8 cellular contexts compared by ENCODE assay signal in genomic region chr11:20363149-20363499, GRCh38. TPM values are rescaled to one million over a fixed set of nuclear protein-coding genes. Genes with fewer than 3 reads are reported as not detected.
A peak's percentile ranks its signal among the peaks of the same experiment; 100 is the strongest.
DNase-seq lines count a peak whose midpoint lies in the region; ATAC-seq and TF ChIP-seq lines count a peak whose summit lies in the region.

No MANE protein-coding gene starts in this region.

- peaks cover 33% of the 10 kb centered on the region for H3K4me1 ChIP-seq in CD8-positive, alpha-beta T cell (ENCODE audit: insufficient read depth, low read length)

- peak overlapping the region; percentile 92 for H3K4me3 Mint-ChIP-seq in CD8-positive, alpha-beta T cell
- H3K4me3 Mint-ChIP-seq in chondrocyte (ENCODE audit: unreplicated experiment), result peak overlapping the region; percentile 78

- peak overlapping the region; percentile 94 for H3K27ac Mint-ChIP-seq in CD8-positive, alpha-beta T cell
- peak overlapping the region; percentile 90 for H3K27ac Mint-ChIP-seq in chondrocyte (ENCODE audit: unreplicated experiment)

- no peak for TF ChIP-seq RAD21 in neural cell (conservative IDR thresholded peaks at IDR 0.05)

- no peaks in the 10 kb centered on the region for H3K9me3 Mint-ChIP-seq in CD8-positive, alpha-beta T cell
- no peaks in the 10 kb centered on the region for H3K9me3 Mint-ChIP-seq in chondrocyte (ENCODE audit: low read depth)

- ATAC-seq in CD8-positive, alpha-beta T cell, result no peak
- peak; percentile 10 for ATAC-seq in HG02884 (IDR thresholded peaks at IDR 0.05; ENCODE audit: unreplicated experiment)

- no peak overlapping the region for H3K4me2 ChIP-seq in neural cell (ENCODE audit: low read length)

- H4K20me1 ChIP-seq in neural cell (ENCODE audit: insufficient read depth), result no peaks in the 10 kb centered on the region

- no peaks in the 10 kb centered on the region for H3F3A ChIP-seq in neural cell (ENCODE audit: insufficient read depth, low read length, poor library complexity, severe bottlenecking)

- no peak overlapping the region for H2AFZ ChIP-seq in neural cell (ENCODE audit: low read depth, low read length)

- H3K27ac ChIP-seq in CD8-positive, alpha-beta T cell (ENCODE audit: low read depth, low read length), result peak overlapping the region; percentile 68
- no peak overlapping the region for H3K27ac ChIP-seq in neural cell (ENCODE audit: low read length)

- H3K9me3 ChIP-seq in CD8-positive, alpha-beta T cell (ENCODE audit: low read length), result no peaks in the 10 kb centered on the region
- no peaks in the 10 kb centered on the region for H3K9me3 ChIP-seq in neural cell (ENCODE audit: low read length)

- H3K79me2 ChIP-seq in neural cell (replicated peaks; ENCODE audit: insufficient read depth, low read length), result no peaks in the 10 kb centered on the region

- no peaks in the 10 kb centered on the region for H3K27me3 ChIP-seq in CD8-positive, alpha-beta T cell (ENCODE audit: insufficient read depth, low read length)
- H3K27me3 ChIP-seq in neural cell (ENCODE audit: insufficient read depth, low read depth, low read length), result peaks cover 42% of the 10 kb centered on the region

- CTCF ChIA-PET in CD8-positive, alpha-beta T cell (lab: Charles Lee), result interaction anchor here (1.5 to 1.8 kb wide), 4 partner anchors 8 to 411 kb away, joined by 3 to 8 read pairs (median 5); no protein-coding TSS in a partner anchor

- POLR2A ChIA-PET in CD8-positive, alpha-beta T cell (lab: Charles Lee), result interaction anchor here (1.7 kb wide), 1 partner anchor 9 kb away, joined by 6 read pairs; no protein-coding TSS in a partner anchor

- peaks cover 64% of the 10 kb centered on the region for H3K4me1 Mint-ChIP-seq in CD8-positive, alpha-beta T cell (ENCODE audit: low read depth)
- peaks cover 46% of the 10 kb centered on the region for H3K4me1 Mint-ChIP-seq in chondrocyte (ENCODE audit: low read depth)

- H3K36me3 Mint-ChIP-seq in CD8-positive, alpha-beta T cell, result peaks cover 16% of the 10 kb centered on the region
- H3K36me3 Mint-ChIP-seq in chondrocyte (ENCODE audit: low read depth), result no peaks in the 10 kb centered on the region

- H3K4me3 ChIP-seq in CD8-positive, alpha-beta T cell (ENCODE audit: low read depth, low read length), result peak overlapping the region; percentile 79
- peak overlapping the region; percentile 68 for H3K4me3 ChIP-seq in neural cell (ENCODE audit: low read length)

- H3K9ac ChIP-seq in neural cell (ENCODE audit: low read length), result no peak overlapping the region

- no peaks in the 10 kb centered on the region for H3K36me3 ChIP-seq in CD8-positive, alpha-beta T cell (ENCODE audit: insufficient read depth, low read length)
- no peaks in the 10 kb centered on the region for H3K36me3 ChIP-seq in neural cell (ENCODE audit: insufficient read depth, low read length)

- no peaks in the 10 kb centered on the region for H3K9me2 ChIP-seq in neural cell (ENCODE audit: insufficient read depth, low read length)

- TF ChIP-seq EP300 in neural cell (conservative IDR thresholded peaks at IDR 0.05; ENCODE audit: poor library complexity, severe bottlenecking), result no peak

- TF ChIP-seq CTCF in CD8-positive, alpha-beta T cell (IDR thresholded peaks at IDR 0.05), result no peak
- no peak for TF ChIP-seq CTCF in chondrocyte (IDR thresholded peaks at IDR 0.05)
- TF ChIP-seq CTCF in neural cell (IDR thresholded peaks at IDR 0.05; ENCODE audit: poor library complexity, severe bottlenecking), result no peak

- intact Hi-C loops in CD8-positive, alpha-beta T cell (cut with DNase I, micrococcal nuclease), result loop anchor here in 1 of 2 experiments (1.0 to 10.0 kb wide), 2 partner anchors 24 to 208 kb away; partner anchors contain the start of gene PRMT3

- H3K27me3 Mint-ChIP-seq in CD8-positive, alpha-beta T cell (ENCODE audit: low read depth), result no peaks in the 10 kb centered on the region
- no peaks in the 10 kb centered on the region for H3K27me3 Mint-ChIP-seq in chondrocyte (ENCODE audit: low read depth)

- no peak for DNase-seq in CD8-positive, alpha-beta T cell
- no peak for DNase-seq in chondrocyte (ENCODE audit: low spot score)
- DNase-seq in activated CD4-positive, CD25-positive, alpha-beta regulatory T cell treated with anti-CD3 and anti-CD28 coated beads, Interleukin-2, amount 50 U/mL, for 72 hours, result no peak
- no peak for DNase-seq in AML-193 (lab: John Stamatoyannopoulos, UW)
- no peak for DNase-seq in stimulated activated CD4-positive, alpha-beta T cell treated with anti-CD3 and anti-CD28 coated beads, Interleukin-12 subunit alpha, Interleukin-12 subunit beta, amount 100 ng/mL, for 4 hours
- no peak for DNase-seq in NCI-H2171 (lab: John Stamatoyannopoulos, UW)

TF ChIP-seq in neural cell, 6 proteins besides CTCF, POLR2A, EP300 and RAD21:
- TF ChIP-seq MXI1 (conservative IDR thresholded peaks at IDR 0.05; ENCODE audit: poor library complexity, severe bottlenecking), result no peak
- no peak for TF ChIP-seq EZH2 (IDR thresholded peaks at IDR 0.05; ENCODE audit: borderline replicate concordance, insufficient read depth, low read length, poor library complexity, severe bottlenecking)
- TF ChIP-seq SMC3 (conservative IDR thresholded peaks at IDR 0.05; ENCODE audit: poor library complexity), result no peak
- TF ChIP-seq TAF1 (IDR thresholded peaks at IDR 0.05; ENCODE audit: low read depth), result no peak
- no peak for TF ChIP-seq REST (IDR thresholded peaks at IDR 0.05; ENCODE audit: borderline replicate concordance)
- TF ChIP-seq POLR2AphosphoS5 (IDR thresholded peaks at IDR 0.05), result no peak
TF ChIP-seq in neural cell: peak in this region for 0.

RNA-seq across cellular contexts. Expression of gene HTATIP2, which starts 0.4 kb away (rescaled TPM):
- 1 to 10 TPM; 6.6 to 7.5 TPM for total RNA-seq in CD8-positive, alpha-beta T cell
- 30.0 to 40.0 TPM (median 37.7 TPM) in 3 replicates for total RNA-seq in chondrocyte
- polyA plus RNA-seq in neural cell, result 0.46 TPM in 1 of 2 replicates, not detected in the other
- polyA minus RNA-seq in neural cell, result not detected in 2 replicates

RNA-seq across cellular contexts. Expression of gene PRMT3, which starts 24.4 kb away (rescaled TPM):
- total RNA-seq in CD8-positive, alpha-beta T cell, result 10 to 100 TPM; 10.2 to 10.6 TPM
- 9.1 to 16.8 TPM (median 10.6 TPM) in 3 replicates for total RNA-seq in chondrocyte
- 16.5 and 16.7 TPM in 2 replicates for polyA plus RNA-seq in neural cell
- polyA minus RNA-seq in neural cell, result 16.7 and 17.8 TPM in 2 replicates
